ENCODE assay signal across 16 cellular contexts in genomic region chr1:107414550-107414949, GRCh38.
DNase-seq lines count a peak whose midpoint lies in the region; FAIRE-seq and TF ChIP-seq lines count a peak whose summit lies in the region.
"Had no signal": no experiment of that assay in that cellular context is flagged by ENCODE, and none has a peak within 500 bp of the region (broad histone marks: within the 10 kb centered on the region; RNA-seq: fewer than 3 reads in every experiment).

No MANE protein-coding gene starts in this region.

- CTCF ChIA-PET in activated CD4-positive, alpha-beta T cell treated with anti-CD3 and anti-CD28 coated beads, Interleukin-2, amount 10 ng/mL, durations not matched to agents 7 days and 5 days (lab: Charles Lee): no interaction called here

- H3K4me3 ChIP-seq in AG10803 (ENCODE audit: low read length): no peak overlapping the region
- H3K4me3 ChIP-seq: BLaER1 treated with 17β-estradiol and CSF1 and Interleukin-3, amounts not matched to agents 10 nM and 100 nM; HAP-1 had no signal

- TF ChIP-seq CTCF in AG10803 (conservative IDR thresholded peaks at IDR 0.05; ENCODE audit: low read length): no peak

- no peak overlapping the region for H3K27ac Mint-ChIP-seq in activated CD4-positive, alpha-beta T cell treated with anti-CD3 and anti-CD28 coated beads, Interleukin-2, amount 10 ng/mL, durations not matched to agents 7 days and 5 days
- H3K27ac Mint-ChIP-seq: CD4-positive, CD25-positive, alpha-beta regulatory T cell had no signal

- H3K27me3 Mint-ChIP-seq in activated CD4-positive, alpha-beta T cell treated with anti-CD3 and anti-CD28 coated beads, Interleukin-2, amount 10 ng/mL, durations not matched to agents 7 days and 5 days: no peaks in the 10 kb centered on the region

- no peaks in the 10 kb centered on the region for H3K9me3 Mint-ChIP-seq in activated CD4-positive, alpha-beta T cell treated with anti-CD3 and anti-CD28 coated beads, Interleukin-2, amount 10 ng/mL, durations not matched to agents 7 days and 5 days
- H3K9me3 Mint-ChIP-seq: CD4-positive, CD25-positive, alpha-beta regulatory T cell had no signal

- POLR2A ChIA-PET in activated CD4-positive, alpha-beta T cell treated with anti-CD3 and anti-CD28 coated beads, Interleukin-2, amount 10 ng/mL, durations not matched to agents 7 days and 5 days (lab: Charles Lee): no interaction called here

- FAIRE-seq in GM12891 (lab: Jason Lieb, UNC): no peak
- FAIRE-seq: G401.6, GM12892, GM19239, H1 had no signal

- no peaks in the 10 kb centered on the region for H3K36me3 Mint-ChIP-seq in activated CD4-positive, alpha-beta T cell treated with anti-CD3 and anti-CD28 coated beads, Interleukin-2, amount 10 ng/mL, durations not matched to agents 7 days and 5 days (ENCODE audit: low read depth)
- H3K36me3 Mint-ChIP-seq: CD4-positive, CD25-positive, alpha-beta regulatory T cell had no signal

- peak; percentile 39 for DNase-seq in AG10803 (ENCODE audit: low read depth)
- DNase-seq in ELR (ENCODE audit: low read depth): peak; percentile 1
- peak; percentile 24 for DNase-seq in NCI-H748 treated with DMSO at 0.1 percent for 48 hours (lab: John Stamatoyannopoulos, UW)
- DNase-seq in fibroblast of peridontal ligament (ENCODE audit: extremely low read depth): peak; percentile 20
- no peak for DNase-seq in activated CD4-positive, alpha-beta T cell treated with anti-CD3 and anti-CD28 coated beads, Interleukin-2, amount 10 ng/mL, durations not matched to agents 7 days and 5 days
- DNase-seq in superior temporal gyrus (ENCODE audit: extremely low spot score): no peak
- DNase-seq in GM12891 (ENCODE audit: insufficient read length, low spot score): no peak
- DNase-seq: CD4-positive, CD25-positive, alpha-beta regulatory T cell; DMS79; IMR-90 had no signal

- TF ChIP-seq POLR2A in GM12891 (IDR thresholded peaks at IDR 0.05; ENCODE audit: low read depth, low read length): no peak

- H3K4me1 Mint-ChIP-seq in activated CD4-positive, alpha-beta T cell treated with anti-CD3 and anti-CD28 coated beads, Interleukin-2, amount 10 ng/mL, durations not matched to agents 7 days and 5 days: no peaks in the 10 kb centered on the region
- H3K4me1 Mint-ChIP-seq: CD4-positive, CD25-positive, alpha-beta regulatory T cell had no signal

- H3K4me3 Mint-ChIP-seq in activated CD4-positive, alpha-beta T cell treated with anti-CD3 and anti-CD28 coated beads, Interleukin-2, amount 10 ng/mL, durations not matched to agents 7 days and 5 days: no peak overlapping the region
- H3K4me3 Mint-ChIP-seq: CD4-positive, CD25-positive, alpha-beta regulatory T cell had no signal

TF ChIP-seq in GM12891, 5 proteins besides CTCF, POLR2A, EP300 and RAD21:
- TF ChIP-seq SPI1 (IDR thresholded peaks at IDR 0.05; ENCODE audit: low read depth, low read length): no peak
- no peak for TF ChIP-seq POU2F2 (IDR thresholded peaks at IDR 0.05; ENCODE audit: low read depth, low read length)
- TF ChIP-seq TAF1 (IDR thresholded peaks at IDR 0.05; ENCODE audit: low read depth, low read length): no peak
- no peak for TF ChIP-seq PAX5 (IDR thresholded peaks at IDR 0.05; ENCODE audit: insufficient read depth, low read length, severe bottlenecking)
- TF ChIP-seq POLR2AphosphoS5 (IDR thresholded peaks at IDR 0.05; ENCODE audit: low read depth, low read length): no peak
TF ChIP-seq in GM12891: peak in this region for 0.

Comparison
In these comparisons a context has a peak if more than half of its experiments do, and no peak if none do; other contexts are left out.
1. DNase-seq: peak in AG10803 (single experiment), ELR (single experiment), NCI-H748 treated with DMSO at 0.1 percent for 48 hours (single experiment) and fibroblast of peridontal ligament (single experiment); none in activated CD4-positive, alpha-beta T cell treated with anti-CD3 and anti-CD28 coated beads, Interleukin-2, amount 10 ng/mL, durations not matched to agents 7 days and 5 days (single experiment), superior temporal gyrus (single experiment) and GM12891 (single experiment).